Comparison of ENCODE assay signal across 9 cellular contexts in genomic region chrX:13101439-13102139, GRCh38. TPM values are rescaled to one million over a fixed set of nuclear protein-coding genes. Genes with fewer than 3 reads are reported as not detected.
DNase-seq lines count a peak whose midpoint lies in the region; ATAC-seq and TF ChIP-seq lines count a peak whose summit lies in the region.
"Had no signal": no experiment of that assay in that cellular context is flagged by ENCODE, and none has a peak within 500 bp of the region (broad histone marks: within the 10 kb centered on the region; RNA-seq: fewer than 3 reads in every experiment).

No MANE protein-coding gene starts in this region.

- DNase-seq in CD1c-positive myeloid dendritic cell (ENCODE audit: extremely low spot score) (peak; percentile 84), LoVo (ENCODE audit: low spot score) (peak; percentile 81), foreskin keratinocyte (peak; percentile 72 to 85), sigmoid colon (peak; percentile 87), NCI-H774 (lab: John Stamatoyannopoulos, UW) (no peak), NCI-H82 (lab: John Stamatoyannopoulos, UW) (no peak)
- peak; percentile 47 for DNase-seq in activated T-cell treated with anti-CD3 and anti-CD28 coated beads, Interleukin-2, amount 50 U/mL, for 4 hours

- no peaks in the 10 kb centered on the region for H3K36me3 ChIP-seq in sigmoid colon

- no peaks in the 10 kb centered on the region for H3K36me3 Mint-ChIP-seq in activated T-cell treated with anti-CD3 and anti-CD28 coated beads, Interleukin-2, amount 50 U/mL, for 4 hours (ENCODE audit: insufficient read depth)

- TF ChIP-seq POLR2A in sigmoid colon (IDR thresholded peaks at IDR 0.05): peak in 1 of 2 donors; percentile 15

- H3K4me3 ChIP-seq in sigmoid colon: no peak overlapping the region

- no peaks in the 10 kb centered on the region for H3K9me3 Mint-ChIP-seq in activated T-cell treated with anti-CD3 and anti-CD28 coated beads, Interleukin-2, amount 50 U/mL, for 4 hours
- H3K9me3 Mint-ChIP-seq: dendritic cell treated with granulocyte-macrophage colony-stimulating factor and Interleukin-4, amounts not matched to agents 40 ng/mL and 50 ng/mL, for 4 days had no signal

- ATAC-seq in activated T-cell treated with anti-CD3 and anti-CD28 coated beads, Interleukin-2, amount 50 U/mL, for 4 hours: peak; percentile 91 to 98
- peak; percentile 98 for ATAC-seq in foreskin keratinocyte
- ATAC-seq in HG03571 (IDR thresholded peaks at IDR 0.05; ENCODE audit: unreplicated experiment): no peak

- no peak for TF ChIP-seq EP300 in sigmoid colon (IDR thresholded peaks at IDR 0.05)

- intact Hi-C loops in sigmoid colon (cut with DNase I): no loop called here

- H3K4me1 Mint-ChIP-seq in activated T-cell treated with anti-CD3 and anti-CD28 coated beads, Interleukin-2, amount 50 U/mL, for 4 hours (ENCODE audit: low read depth): peaks cover 53% of the 10 kb centered on the region

- no peak for TF ChIP-seq CTCF in foreskin keratinocyte (conservative IDR thresholded peaks at IDR 0.05)
- TF ChIP-seq CTCF in sigmoid colon (IDR thresholded peaks at IDR 0.05): no peak

- no peaks in the 10 kb centered on the region for H3K27me3 Mint-ChIP-seq in activated T-cell treated with anti-CD3 and anti-CD28 coated beads, Interleukin-2, amount 50 U/mL, for 4 hours (ENCODE audit: low read depth)
- H3K27me3 Mint-ChIP-seq: dendritic cell treated with granulocyte-macrophage colony-stimulating factor and Interleukin-4, amounts not matched to agents 40 ng/mL and 50 ng/mL, for 4 days had no signal

- H3K27me3 ChIP-seq in foreskin keratinocyte: no peaks in the 10 kb centered on the region
- no peaks in the 10 kb centered on the region for H3K27me3 ChIP-seq in sigmoid colon

- H3K27ac ChIP-seq in foreskin keratinocyte (peak overlapping the region; percentile 92), sigmoid colon (peak overlapping the region in 3 of 4 donors; percentile 23 to 57 (median 35))

- no peaks in the 10 kb centered on the region for H3K9me3 ChIP-seq in sigmoid colon

- 7 to 48% methylated on average over 9 of the region's 9 CpGs for WGBS in sigmoid colon, 2 donors

- peaks cover 25% of the 10 kb centered on the region for H3K4me1 ChIP-seq in foreskin keratinocyte
- H3K4me1 ChIP-seq in sigmoid colon: no peaks in the 10 kb centered on the region

- H3K4me3 Mint-ChIP-seq in activated T-cell treated with anti-CD3 and anti-CD28 coated beads, Interleukin-2, amount 50 U/mL, for 4 hours: peak overlapping the region; percentile 51
- H3K4me3 Mint-ChIP-seq: dendritic cell treated with granulocyte-macrophage colony-stimulating factor and Interleukin-4, amounts not matched to agents 40 ng/mL and 50 ng/mL, for 4 days had no signal

RNA-seq across cellular contexts. Expression of gene FAM9C, which starts 57.2 kb away (rescaled TPM):
- not detected for total RNA-seq in activated T-cell treated with anti-CD3 and anti-CD28 coated beads, Interleukin-2, amount 50 U/mL, for 4 hours
- total RNA-seq in foreskin keratinocyte (not detected in 2 replicates), sigmoid colon (not detected)
- polyA plus RNA-seq in foreskin keratinocyte (not detected in 2 replicates), sigmoid colon (under 1 TPM in 1 of 3 donors, not detected in 2; 0.17 TPM)

Comparison
In these comparisons a context has a peak if more than half of its experiments do, and no peak if none do; other contexts are left out.
1. DNase-seq: peak in CD1c-positive myeloid dendritic cell (single experiment), LoVo (single experiment), activated T-cell treated with anti-CD3 and anti-CD28 coated beads, Interleukin-2, amount 50 U/mL, for 4 hours (single experiment), foreskin keratinocyte (2 of 2) and sigmoid colon (single experiment); none in NCI-H774 (single experiment) and NCI-H82 (single experiment).